Comparison of ENCODE assay signal across 1 cellular context in the genomic region with DNA sequence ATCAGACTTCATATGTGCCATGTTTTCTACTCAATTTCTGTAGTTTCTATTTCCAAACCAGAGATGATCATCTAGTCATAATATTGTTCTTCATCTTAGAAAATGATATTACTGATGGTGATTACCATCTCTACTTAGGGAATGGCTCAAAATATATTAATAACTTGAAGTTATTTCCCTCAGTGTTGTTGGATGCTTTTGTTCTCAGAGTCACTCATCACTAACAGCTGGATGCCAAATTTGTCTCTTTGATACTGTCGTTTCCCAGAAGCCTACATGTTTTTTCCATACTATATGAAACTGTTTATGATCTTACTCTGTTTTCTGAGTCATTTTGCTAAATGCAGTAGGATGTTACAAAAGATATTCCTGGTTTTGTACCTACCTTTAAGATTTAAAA.
TF ChIP-seq lines count a peak whose summit lies in the region.

No MANE protein-coding gene starts in this region.

TF ChIP-seq in GM12878, 131 proteins besides CTCF, POLR2A, EP300 and RAD21:
- TF ChIP-seq BACH1 (IDR thresholded peaks at IDR 0.05; ENCODE audit: borderline replicate concordance): no peak
- no peak for TF ChIP-seq WRNIP1 (IDR thresholded peaks at IDR 0.05; ENCODE audit: borderline replicate concordance, low read depth, low read length)
- no peak for TF ChIP-seq PAX8 (IDR thresholded peaks at IDR 0.05)
- TF ChIP-seq, protein P1, sequence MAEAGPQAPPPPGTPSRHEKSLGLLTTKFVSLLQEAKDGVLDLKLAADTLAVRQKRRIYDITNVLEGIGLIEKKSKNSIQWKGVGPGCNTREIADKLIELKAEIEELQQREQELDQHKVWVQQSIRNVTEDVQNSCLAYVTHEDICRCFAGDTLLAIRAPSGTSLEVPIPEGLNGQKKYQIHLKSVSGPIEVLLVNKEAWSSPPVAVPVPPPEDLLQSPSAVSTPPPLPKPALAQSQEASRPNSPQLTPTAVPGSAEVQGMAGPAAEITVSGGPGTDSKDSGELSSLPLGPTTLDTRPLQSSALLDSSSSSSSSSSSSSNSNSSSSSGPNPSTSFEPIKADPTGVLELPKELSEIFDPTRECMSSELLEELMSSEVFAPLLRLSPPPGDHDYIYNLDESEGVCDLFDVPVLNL (IDR thresholded peaks at IDR 0.05; ENCODE audit: low read depth, low read length): no peak
- TF ChIP-seq ZNF592 (IDR thresholded peaks at IDR 0.05): no peak
- TF ChIP-seq JUNB (IDR thresholded peaks at IDR 0.05): no peak
- TF ChIP-seq KAT2A (conservative IDR thresholded peaks at IDR 0.05; ENCODE audit: control insufficient read depth, low read depth, low read length): no peak
- no peak for TF ChIP-seq SMARCA5 (IDR thresholded peaks at IDR 0.05)
- TF ChIP-seq IKZF2 (IDR thresholded peaks at IDR 0.05): no peak
- no peak for TF ChIP-seq RCOR1 (conservative IDR thresholded peaks at IDR 0.05; ENCODE audit: low read depth, low read length)
